ENCODE assay signal across 25 cellular contexts in the genomic region with DNA sequence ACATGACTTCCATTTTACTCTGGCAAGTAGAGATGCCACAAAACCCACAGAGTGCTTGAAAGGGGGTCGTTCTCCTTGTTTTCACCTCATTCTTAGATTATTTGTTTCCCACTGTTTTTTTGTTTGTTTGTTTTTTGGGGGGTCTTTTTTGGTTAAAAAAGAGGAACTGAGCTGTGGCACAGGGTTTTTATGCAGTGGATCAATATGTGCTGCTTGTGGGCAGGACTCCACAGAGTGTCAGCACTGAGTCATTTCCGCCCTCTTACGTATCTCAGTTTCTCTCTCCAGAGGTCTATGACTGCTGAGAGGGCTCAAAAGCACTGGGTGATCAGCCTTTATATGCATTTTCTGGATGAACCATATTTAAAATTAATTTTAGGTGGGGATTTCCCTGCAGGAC.
"Had no signal": no experiment of that assay in that cellular context is flagged by ENCODE, and none has a peak within 500 bp of the region (broad histone marks: within the 10 kb centered on the region; RNA-seq: fewer than 3 reads in every experiment).

No MANE protein-coding gene starts in this region.

- H3K27ac ChIP-seq: adrenal gland, ascending aorta, brain microvascular endothelial cell, foreskin keratinocyte, transverse colon, WERI-Rb-1 had no signal

- ATAC-seq: activated T-cell treated with anti-CD3 and anti-CD28 coated beads, Interleukin-2, amount 50 U/mL, for 4 hours; foreskin keratinocyte; left ventricle myocardium superior; natural killer cell; sciatic nerve; stimulated activated memory B cell treated with anti-CD40 and anti-IgM and Interleukin-4, amounts not matched to agents 10 μg/mL and 1 μg/mL and 100 μg/mL, for 72 hours had no signal

- H3K4me1 ChIP-seq: adrenal gland, ascending aorta, foreskin keratinocyte had no signal

- DNase-seq: activated CD4-positive, alpha-beta T cell treated with anti-CD3 and anti-CD28 coated beads for 1 hour; activated CD8-positive, alpha-beta memory T cell treated with anti-CD3 and anti-CD28 coated beads, Interleukin-2, amount 50 U/mL, for 48 hours; activated naive CD4-positive, alpha-beta T cell; activated T-cell treated with anti-CD3 and anti-CD28 coated beads, Interleukin-2, amount 50 U/mL, for 4 hours; adrenal gland; brain microvascular endothelial cell; caudate nucleus; dermis blood vessel endothelial cell; effector CD8-positive, alpha-beta T cell; foreskin keratinocyte; immature natural killer cell; kidney glomerular epithelial cell; left ventricle myocardium superior; mammary epithelial cell; midbrain; natural killer cell; small intestine; stimulated activated CD4-positive, alpha-beta T cell treated with anti-CD3 and anti-CD28 coated beads, Interleukin-2, amount 100 ng/mL, for 24 hours; transverse colon; WERI-Rb-1 had no signal

- H3K4me3 ChIP-seq: adrenal gland, ascending aorta, transverse colon had no signal

- H3K27me3 ChIP-seq: adrenal gland, ascending aorta, brain microvascular endothelial cell, foreskin keratinocyte, transverse colon had no signal

- H3K4me1 Mint-ChIP-seq: immature natural killer cell; natural killer cell; stimulated activated memory B cell treated with anti-CD40 and anti-IgM and Interleukin-4, amounts not matched to agents 10 μg/mL and 1 μg/mL and 100 μg/mL, for 72 hours had no signal

- H3K27ac Mint-ChIP-seq: activated naive CD8-positive, alpha-beta T cell; activated T-helper 2 cell treated with anti-CD3 and anti-CD28 coated beads, Interferon-gamma antibody, Interleukin-2, Interleukin-4, amounts not matched to agents 10 μg/mL and 5 μg/mL and 100 μg/mL, durations not matched to agents 14 hours and 24 hours and 36 hours; immature natural killer cell; natural killer cell; stimulated activated memory B cell treated with anti-CD40 and anti-IgM and Interleukin-4, amounts not matched to agents 10 μg/mL and 1 μg/mL and 100 μg/mL, for 72 hours had no signal

- H3K36me3 Mint-ChIP-seq: activated naive CD8-positive, alpha-beta T cell; stimulated activated memory B cell treated with anti-CD40 and anti-IgM and Interleukin-4, amounts not matched to agents 10 μg/mL and 1 μg/mL and 100 μg/mL, for 72 hours had no signal

- H3K27me3 Mint-ChIP-seq: activated naive CD8-positive, alpha-beta T cell; stimulated activated memory B cell treated with anti-CD40 and anti-IgM and Interleukin-4, amounts not matched to agents 10 μg/mL and 1 μg/mL and 100 μg/mL, for 72 hours had no signal

- H3K36me3 ChIP-seq: adrenal gland, ascending aorta, brain microvascular endothelial cell, transverse colon, WERI-Rb-1 had no signal

- H3K4me3 Mint-ChIP-seq: activated naive CD8-positive, alpha-beta T cell; activated T-cell treated with anti-CD3 and anti-CD28 coated beads, Interleukin-2, amount 50 U/mL, for 4 hours; immature natural killer cell; natural killer cell; stimulated activated memory B cell treated with anti-CD40 and anti-IgM and Interleukin-4, amounts not matched to agents 10 μg/mL and 1 μg/mL and 100 μg/mL, for 72 hours had no signal

- H3K9me3 ChIP-seq: adrenal gland had no signal
